20 cellular contexts compared by ENCODE assay signal in genomic region chr18:8720141-8720540, GRCh38.
"Had no signal": no experiment of that assay in that cellular context is flagged by ENCODE, and none has a peak within 500 bp of the region (broad histone marks: within the 10 kb centered on the region; RNA-seq: fewer than 3 reads in every experiment).

No MANE protein-coding gene starts in this region.

- H3K4me3 ChIP-seq: lung, suprapubic skin, thyroid gland, upper lobe of left lung, vagina had no signal

- ATAC-seq: foreskin keratinocyte; left ventricle myocardium superior; right cardiac atrium; stimulated activated effector memory CD8-positive, alpha-beta T cell treated with anti-CD3 and anti-CD28 coated beads, Interleukin-12 subunit alpha, Interleukin-12 subunit beta, amount 100 ng/mL, for 72 hours; stimulated activated naive CD8-positive, alpha-beta T cell treated with anti-CD3 and anti-CD28 coated beads, Interleukin-15, Interleukin-2, amounts not matched to agents 100 U/mL and 50 U/mL, for 24 hours had no signal

- DNase-seq: erythroblast; foreskin keratinocyte; left colon; left ventricle myocardium superior; mesendoderm; naive B cell; right cardiac atrium; small intestine; stimulated activated CD4-positive, alpha-beta T cell treated with anti-CD3 and anti-CD28 coated beads, Interleukin-12 subunit alpha, Interleukin-12 subunit beta, amount 100 ng/mL, for 4 hours; stimulated activated CD4-positive, alpha-beta T cell treated with anti-CD3 and anti-CD28 coated beads, Interleukin-4, amount 100 ng/mL, for 1 hour; stimulated activated CD8-positive, alpha-beta memory T cell treated with anti-CD3 and anti-CD28 coated beads, Interleukin-4, amount 100 ng/mL, for 48 hours; stimulated activated naive CD8-positive, alpha-beta T cell treated with anti-CD3 and anti-CD28 coated beads, Interleukin-15, Interleukin-2, amounts not matched to agents 100 U/mL and 50 U/mL, for 24 hours; thyroid gland; upper lobe of left lung had no signal

- H3K4me1 Mint-ChIP-seq: nephron had no signal

- H3K36me3 Mint-ChIP-seq: stimulated activated effector memory CD8-positive, alpha-beta T cell treated with anti-CD3 and anti-CD28 coated beads, Interleukin-12 subunit alpha, Interleukin-12 subunit beta, amount 100 ng/mL, for 72 hours had no signal

- H3K4me1 ChIP-seq: suprapubic skin, thyroid gland, upper lobe of left lung, vagina had no signal

- H3K4me3 Mint-ChIP-seq: dendritic cell treated with granulocyte-macrophage colony-stimulating factor and Interleukin-4, amounts not matched to agents 40 ng/mL and 50 ng/mL, for 4 days; naive B cell; nephron; stimulated activated effector memory CD8-positive, alpha-beta T cell treated with anti-CD3 and anti-CD28 coated beads, Interleukin-12 subunit alpha, Interleukin-12 subunit beta, amount 100 ng/mL, for 72 hours had no signal

- H3K9me3 Mint-ChIP-seq: dendritic cell treated with granulocyte-macrophage colony-stimulating factor and Interleukin-4, amounts not matched to agents 40 ng/mL and 50 ng/mL, for 4 days; naive B cell; stimulated activated effector memory CD8-positive, alpha-beta T cell treated with anti-CD3 and anti-CD28 coated beads, Interleukin-12 subunit alpha, Interleukin-12 subunit beta, amount 100 ng/mL, for 72 hours had no signal

- H3K9me3 ChIP-seq: suprapubic skin, thyroid gland, upper lobe of left lung, vagina had no signal

- H3K36me3 ChIP-seq: suprapubic skin, thyroid gland, upper lobe of left lung, vagina had no signal

- H3K27ac ChIP-seq: foreskin keratinocyte, suprapubic skin, thyroid gland, upper lobe of left lung, vagina had no signal

- H3K27me3 ChIP-seq: foreskin keratinocyte, suprapubic skin, thyroid gland, upper lobe of left lung, vagina had no signal

- H3K27ac Mint-ChIP-seq: dendritic cell treated with granulocyte-macrophage colony-stimulating factor and Interleukin-4, amounts not matched to agents 40 ng/mL and 50 ng/mL, for 4 days; naive B cell; nephron; stimulated activated effector memory CD8-positive, alpha-beta T cell treated with anti-CD3 and anti-CD28 coated beads, Interleukin-12 subunit alpha, Interleukin-12 subunit beta, amount 100 ng/mL, for 72 hours had no signal
